ENCODE assay signal across 14 cellular contexts in the genomic region with DNA sequence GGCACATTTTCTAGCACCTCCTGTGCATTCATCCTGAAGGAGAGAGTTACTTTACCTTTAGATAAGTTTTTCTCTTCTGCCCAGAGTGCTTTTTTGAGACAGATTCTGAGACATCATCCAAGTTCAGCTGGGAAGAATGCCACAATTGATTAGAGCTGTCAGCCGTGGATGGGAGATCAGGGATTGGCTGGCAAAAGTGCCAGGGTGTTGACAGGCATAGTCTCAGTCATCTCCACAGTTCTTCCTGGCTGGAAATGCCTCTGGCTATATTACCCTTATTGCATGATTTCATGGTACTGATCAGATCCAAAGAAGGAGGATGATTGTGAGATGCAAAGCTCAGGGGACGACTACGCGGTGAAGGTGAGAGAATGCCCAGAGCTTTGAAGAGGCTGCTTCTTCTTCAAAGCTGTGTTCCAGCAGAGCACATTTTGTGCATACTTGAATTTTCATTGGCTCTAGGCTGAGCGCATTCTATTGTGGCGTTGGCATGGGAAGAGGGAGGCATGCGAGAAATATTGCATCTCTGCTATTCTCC.
DNase-seq lines count a peak whose midpoint lies in the region; ATAC-seq lines count a peak whose summit lies in the region.
"Had no signal": no experiment of that assay in that cellular context is flagged by ENCODE, and none has a peak within 500 bp of the region (broad histone marks: within the 10 kb centered on the region; RNA-seq: fewer than 3 reads in every experiment).

No MANE protein-coding gene starts in this region.

- no peak for ATAC-seq in GM18867 (IDR thresholded peaks at IDR 0.05; ENCODE audit: unreplicated experiment)

- no peak overlapping the region for H3K9ac ChIP-seq in HUES48 (ENCODE audit: low read depth, low read length)

- DNase-seq in NCI-H446 treated with DMSO at 0.1 percent for 48 hours (lab: John Stamatoyannopoulos, UW) (peak; percentile 70), retina (peak; percentile 73), NCI-H748 treated with DMSO at 0.1 percent for 48 hours (lab: John Stamatoyannopoulos, UW) (no peak), DMS153 (lab: John Stamatoyannopoulos, UW) (no peak)
- DNase-seq: CD8-positive, alpha-beta memory T cell; DMS79; Kasumi-1; NCI-H2171 treated with DMSO at 0.1 percent for 48 hours; NCI-H774; OCI-M1; SHP77 had no signal

- no peaks in the 10 kb centered on the region for H3K9me3 ChIP-seq in HUES48 (ENCODE audit: control insufficient read depth, insufficient read depth, low read length)
- no peaks in the 10 kb centered on the region for H3K9me3 ChIP-seq in ectodermal cell (ENCODE audit: control insufficient read depth, low read length)

- H3K27ac ChIP-seq in HUES48 (ENCODE audit: low read depth, low read length) (peak overlapping the region; percentile 15), ectodermal cell (ENCODE audit: insufficient read depth, low read depth, low read length, poor library complexity, severe bottlenecking) (peak overlapping the region; percentile 78)

- H3K4me3 ChIP-seq in HUES48 (ENCODE audit: low read depth, low read length) = no peak overlapping the region
- no peak overlapping the region for H3K4me3 ChIP-seq in ectodermal cell (ENCODE audit: insufficient read depth, low read depth, low read length)

- H3K4me1 ChIP-seq in HUES48 (ENCODE audit: control insufficient read depth, insufficient read depth, low read length) (no peaks in the 10 kb centered on the region), ectodermal cell (ENCODE audit: control insufficient read depth, insufficient read depth, low read length) (peaks cover 21% of the 10 kb centered on the region)

- H3K27me3 ChIP-seq in HUES48 (ENCODE audit: control insufficient read depth, insufficient read depth, low read length) (no peaks in the 10 kb centered on the region), ectodermal cell (ENCODE audit: control insufficient read depth, insufficient read depth, low read length, poor library complexity, severe bottlenecking) (no peaks in the 10 kb centered on the region)

- H3K36me3 ChIP-seq in HUES48 (ENCODE audit: control insufficient read depth, insufficient read depth, low read length) (no peaks in the 10 kb centered on the region), ectodermal cell (ENCODE audit: control insufficient read depth, insufficient read depth, low read length) (no peaks in the 10 kb centered on the region)

- 46 to 62% methylated on average over 7 of the region's 7 CpGs for WGBS in ectodermal cell, 2 experiments

Comparison
In these comparisons a context has a peak if more than half of its experiments do, and no peak if none do; other contexts are left out.
1. DNase-seq: peak in NCI-H446 treated with DMSO at 0.1 percent for 48 hours (single experiment) and retina (single experiment); none in NCI-H748 treated with DMSO at 0.1 percent for 48 hours (single experiment) and DMS153 (single experiment).